1 cellular context compared by ENCODE assay signal in genomic region chr1:179129702-179130473, GRCh38.
TF ChIP-seq lines count a peak whose summit lies in the region.

No MANE protein-coding gene starts in this region.

TF ChIP-seq in HepG2, 621 proteins besides CTCF, POLR2A, EP300 and RAD21:
- TF ChIP-seq UBTF (CRISPR knock-in tag; IDR thresholded peaks at IDR 0.05) (no peak), LRRFIP1 (CRISPR knock-in tag; conservative IDR thresholded peaks at IDR 0.05) (no peak), REPIN1 (CRISPR knock-in tag; IDR thresholded peaks at IDR 0.05; ENCODE audit: borderline replicate concordance, low read depth) (no peak), ZNF687 (CRISPR knock-in tag; IDR thresholded peaks at IDR 0.05) (peak; percentile 14; the same call in 1 of the 2 replicates)
TF ChIP-seq in HepG2: peak in this region for 1.
